8 cellular contexts compared by ENCODE assay signal in genomic region chr9:113593682-113594281, GRCh38.
DNase-seq lines count a peak whose midpoint lies in the region; ATAC-seq and TF ChIP-seq lines count a peak whose summit lies in the region.

No MANE protein-coding gene starts in this region.

- no peaks in the 10 kb centered on the region for H3K36me3 ChIP-seq in ovary

- no peaks in the 10 kb centered on the region for H3K9me3 ChIP-seq in ovary

- H3K4me1 ChIP-seq in ovary (ENCODE audit: insufficient read depth): peaks cover 8% of the 10 kb centered on the region

- H3K27ac ChIP-seq in angular gyrus (ENCODE audit: low read depth, low read length) (peak overlapping the region; percentile 56), ovary (no peak overlapping the region)

- TF ChIP-seq POLR2A in ovary (IDR thresholded peaks at IDR 0.05): peak; percentile 58

- no peak for TF ChIP-seq EP300 in ovary (IDR thresholded peaks at IDR 0.05)

- H3K4me3 ChIP-seq in ovary: peak overlapping the region; percentile 46

- WGBS in ovary, 3 donors: 1 to 5% (median 3%) methylated on average over 15 of the region's 15 CpGs

- intact Hi-C loops in left cardiac atrium (cut with DNase I): loop anchor here in 1 of 2 donors (2.0 kb wide), 1 partner anchor 61 kb away; no protein-coding TSS in a partner anchor
- intact Hi-C loops in ovary (cut with DNase I): loop anchor here in 1 of 4 donors (2.0 kb wide), 1 partner anchor 23 kb away; no protein-coding TSS in a partner anchor

- DNase-seq in Daoy (ENCODE audit: low read depth) (peak; percentile 99), M059J (ENCODE audit: low read depth) (peak; percentile 100), left cardiac atrium (peak; percentile 96), ovary (peak; percentile 78 to 88 (median 85)), OCI-M1 (lab: John Stamatoyannopoulos, UW) (no peak), NCI-H446 (lab: John Stamatoyannopoulos, UW) (no peak)

- no peaks in the 10 kb centered on the region for H3K27me3 ChIP-seq in ovary

- TF ChIP-seq CTCF in ovary (IDR thresholded peaks at IDR 0.05): no peak

- ATAC-seq in GM21619 (IDR thresholded peaks at IDR 0.05; ENCODE audit: unreplicated experiment) (peak; percentile 73), left cardiac atrium (peak; percentile 90)

Comparison
In these comparisons a context has a peak if more than half of its experiments do, and no peak if none do; other contexts are left out.
1. DNase-seq: peak in Daoy (single experiment), M059J (single experiment), left cardiac atrium (single experiment) and ovary (5 of 5); none in OCI-M1 (single experiment) and NCI-H446 (0 of 2).